Comparison of ENCODE assay signal across 18 cellular contexts in genomic region chr12:3656946-3657622, GRCh38.
DNase-seq lines count a peak whose midpoint lies in the region; ATAC-seq and TF ChIP-seq lines count a peak whose summit lies in the region.
"Had no signal": no experiment of that assay in that cellular context is flagged by ENCODE, and none has a peak within 500 bp of the region (broad histone marks: within the 10 kb centered on the region; RNA-seq: fewer than 3 reads in every experiment).

No MANE protein-coding gene starts in this region.

- no peak overlapping the region for H2BK15ac ChIP-seq in neuronal stem cell (ENCODE audit: low read length)

- no peak for ATAC-seq in PC-3
- ATAC-seq: GM23338 had no signal

- POLR2A ChIA-PET in PC-3 (lab: Charles Lee; ENCODE audit: unreplicated experiment): no interaction called here

- H3K4me2 ChIP-seq in neuronal stem cell (ENCODE audit: insufficient read depth, low read length, poor library complexity, severe bottlenecking): no peak overlapping the region
- H3K4me2 ChIP-seq in PC-3 (ENCODE audit: low read length): no peak overlapping the region
- H3K4me2 ChIP-seq: GM23338 had no signal

- CTCF ChIA-PET in PC-3 (lab: Charles Lee): no interaction called here

- intact Hi-C loops in PC-3 (cut with micrococcal nuclease): loop anchor here (5.0 kb wide), 1 partner anchor 120 kb away; no protein-coding TSS in a partner anchor

- H2BK12ac ChIP-seq in neuronal stem cell (ENCODE audit: low read length): no peak overlapping the region

- no peaks in the 10 kb centered on the region for H3K79me1 ChIP-seq in neuronal stem cell (ENCODE audit: low read depth, low read length)

- H3K9me3 ChIP-seq in neuronal stem cell (replicated peaks in 1 of 2; ENCODE audit: control insufficient read depth in 2 of 2, insufficient read depth in 1 of 2, low read depth in 1 of 2, low read length in 2 of 2): no peaks in the 10 kb centered on the region
- H3K9me3 ChIP-seq in PC-3 (ENCODE audit: low read length): no peaks in the 10 kb centered on the region
- H3K9me3 ChIP-seq: BE2C; BLaER1 treated with 17β-estradiol and CSF1 and Interleukin-3, amounts not matched to agents 10 nM and 100 nM; HAP-1 had no signal

- H3K9me2 ChIP-seq in PC-3 (replicated peaks; ENCODE audit: low read length): no peaks in the 10 kb centered on the region

- H3K79me2 ChIP-seq in PC-3 (ENCODE audit: low read length): no peaks in the 10 kb centered on the region

- H3K27ac ChIP-seq in cingulate gyrus (ENCODE audit: low read depth, low read length) (peak overlapping the region; percentile 7), neuronal stem cell (replicated peaks; ENCODE audit: low read length) (no peak overlapping the region), PC-3 (ENCODE audit: low read length) (no peak overlapping the region)

- H4K20me1 ChIP-seq in PC-3 (ENCODE audit: low read length): no peaks in the 10 kb centered on the region

- no peak overlapping the region for H2AK5ac ChIP-seq in neuronal stem cell (ENCODE audit: low read depth, low read length)

- no peak overlapping the region for H3K23ac ChIP-seq in neuronal stem cell (ENCODE audit: low read depth, low read length, poor library complexity)

- no peak overlapping the region for H3K18ac ChIP-seq in neuronal stem cell (ENCODE audit: low read length)

- in situ Hi-C loops in ACHN (cut with HindIII; ENCODE audit: low pct_ligation_motif_present, low pct_unique_long_range_greater_than_20kb, low sequenced_read_pairs): loop anchor here (25.0 kb wide), 1 partner anchor 295 kb away; no protein-coding TSS in a partner anchor

- no peak overlapping the region for H2BK120ac ChIP-seq in neuronal stem cell (ENCODE audit: low read depth, low read length)

- no TSS peak for BruUV-seq in PC-3 (replicated peaks; lab: Mats Ljungman, UMichigan)

- H3K36me3 ChIP-seq in neuronal stem cell (replicated peaks in 1 of 2; ENCODE audit: control insufficient read depth in 2 of 2, insufficient read depth in 2 of 2, low read length in 2 of 2) (no peaks in the 10 kb centered on the region), PC-3 (ENCODE audit: low read depth, low read length) (no peaks in the 10 kb centered on the region)
- H3K36me3 ChIP-seq: BE2C had no signal

- no peak overlapping the region for H4K91ac ChIP-seq in neuronal stem cell (ENCODE audit: low read depth, low read length, poor library complexity)

- H3K4me1 ChIP-seq in neuronal stem cell (ENCODE audit: control insufficient read depth in 2 of 2, insufficient read depth in 1 of 2, low read depth in 1 of 2, low read length in 2 of 2) (no peaks in the 10 kb centered on the region), PC-3 (ENCODE audit: insufficient read depth, low read length) (no peaks in the 10 kb centered on the region)
- H3K4me1 ChIP-seq: BE2C had no signal

- H3K9ac ChIP-seq in neuronal stem cell (ENCODE audit: low read depth, low read length, poor library complexity) (no peak overlapping the region), PC-3 (ENCODE audit: low read length) (no peak overlapping the region)
- H3K9ac ChIP-seq: BLaER1 treated with 17β-estradiol and CSF1 and Interleukin-3, amounts not matched to agents 10 nM and 100 nM had no signal

- no peaks in the 10 kb centered on the region for H3F3A ChIP-seq in PC-3 (ENCODE audit: low read length, unreplicated experiment)

- H3K27me3 ChIP-seq in neuronal stem cell (ENCODE audit: control insufficient read depth in 3 of 3, insufficient read depth in 3 of 3, low read depth in 1 of 3, low read length in 3 of 3): no peaks in the 10 kb centered on the region
- H3K27me3 ChIP-seq in PC-3 (ENCODE audit: low read length): no peaks in the 10 kb centered on the region
- H3K27me3 ChIP-seq: BLaER1 treated with 17β-estradiol and CSF1 and Interleukin-3, amounts not matched to agents 10 nM and 100 nM had no signal

- no peak overlapping the region for H3K4ac ChIP-seq in neuronal stem cell (ENCODE audit: low read length)

- DNase-seq in neuronal stem cell (ENCODE audit: low spot score) (no peak), superior temporal gyrus (ENCODE audit: extremely low spot score) (peak; percentile 34), ACHN (no peak), middle frontal gyrus (ENCODE audit: extremely low spot score, low spot score) (no peak), PC-3 (no peak)
- DNase-seq: BE2C; Calu3; CD4-positive, alpha-beta T cell; CD8-positive, alpha-beta memory T cell; COR-L47; DMS53; DMS79 treated with DMSO at 0.1 percent for 48 hours; GF-D8; HFFc6 had no signal

- no CpG with 5 or more reads among the region's 13 CpGs for WGBS in neuronal stem cell (ENCODE audit: extremely low coverage in 2 of 2, insufficient read length in 2 of 2, insufficient replicate concordance in 1 of 2), 2 donors

- no peak overlapping the region for H2BK5ac ChIP-seq in neuronal stem cell (ENCODE audit: low read length)

- no peak overlapping the region for H2AFZ ChIP-seq in neuronal stem cell (ENCODE audit: low read length)
- no peak overlapping the region for H2AFZ ChIP-seq in PC-3 (ENCODE audit: low read length)

- H4K8ac ChIP-seq in neuronal stem cell (ENCODE audit: low read depth, low read length): no peak overlapping the region

- H3K4me3 ChIP-seq in neuronal stem cell (ENCODE audit: low read length in 2 of 2) (no peak overlapping the region), PC-3 (ENCODE audit: low read length) (no peak overlapping the region)
- H3K4me3 ChIP-seq: BLaER1 treated with 17β-estradiol and CSF1 and Interleukin-3, amounts not matched to agents 10 nM and 100 nM; GM23338; HAP-1 had no signal

- TF ChIP-seq CTCF in PC-3 (conservative IDR thresholded peaks at IDR 0.05; ENCODE audit: low read depth, low read length): no peak

- H3K14ac ChIP-seq in neuronal stem cell (ENCODE audit: low read length): peak overlapping the region; percentile 5
